Comparison of ENCODE assay signal across 26 cellular contexts in the genomic region with DNA sequence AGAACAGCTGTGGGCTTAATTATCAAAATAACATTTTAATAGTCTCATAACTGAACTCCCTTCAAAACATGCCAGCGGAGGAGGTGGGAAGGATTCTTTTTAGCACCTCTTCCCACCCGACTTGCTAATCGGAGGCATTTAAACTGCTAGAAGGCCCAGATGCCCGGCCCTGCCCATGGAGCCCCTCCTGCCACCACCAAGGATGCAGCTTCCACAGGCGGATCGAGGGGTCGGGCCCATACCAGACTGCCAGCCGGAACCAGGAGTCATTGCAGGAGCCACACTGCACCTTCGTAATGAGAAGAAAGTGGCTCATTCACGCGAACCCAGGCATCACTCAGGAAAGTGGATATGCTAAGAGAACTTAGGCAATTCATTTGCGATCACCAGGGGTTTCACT.
DNase-seq lines count a peak whose midpoint lies in the region; ATAC-seq, FAIRE-seq and TF ChIP-seq lines count a peak whose summit lies in the region.
"Had no signal": no experiment of that assay in that cellular context is flagged by ENCODE, and none has a peak within 500 bp of the region (broad histone marks: within the 10 kb centered on the region; RNA-seq: fewer than 3 reads in every experiment).

No MANE protein-coding gene starts in this region.

- 88% methylated on average over 12 of the region's 12 CpGs for WGBS in GM12878 (ENCODE audit: insufficient coverage, insufficient replicate concordance, low lambda C conversion rate, missing lambda C conversion rate)
- WGBS in stomach, 5 donors = 94 to 96% (median 95%) methylated on average over 11 to 12 of the region's 12 CpGs

- H3K27me3 Mint-ChIP-seq in natural killer cell treated with Interleukin-12 subunit alpha and Interleukin-12 subunit beta and Interleukin-15 and Interleukin-18, amount 100 ng/mL, for 72 hours = no peaks in the 10 kb centered on the region
- H3K27me3 Mint-ChIP-seq: activated CD4-positive, alpha-beta T cell treated with anti-CD3 and anti-CD28 coated beads, Interleukin-2, amount 10 ng/mL, durations not matched to agents 24 days and 14 days; progenitor cell of endocrine pancreas had no signal

- peak overlapping the region; percentile 13; the same call in 1 of the 2 replicates for H2AFZ ChIP-seq in GM12878 (ENCODE audit: control insufficient read depth, low read depth, low read length)
- H2AFZ ChIP-seq: neural progenitor cell, PC-9 had no signal

- H3K4me1 ChIP-seq in left ventricle myocardium inferior (peaks cover 17% of the 10 kb centered on the region), GM12878 (ENCODE audit: control insufficient read depth, insufficient read depth, low read length) (peaks cover 18% of the 10 kb centered on the region), stomach (peaks cover 0 to 6% (median 3%) of the 10 kb centered on the region in 4 donors)
- H3K4me1 ChIP-seq: A549, uterus had no signal

- TF ChIP-seq POLR2A in GM12878 (IDR thresholded peaks at IDR 0.05; ENCODE audit: low read depth, low read length) (no peak), stomach (IDR thresholded peaks at IDR 0.05) (no peak)

- no TSS peak for BruUV-seq in GM12878 (replicated peaks; lab: Mats Ljungman, UMichigan)

- H3K79me2 ChIP-seq in GM12878 (ENCODE audit: control insufficient read depth, insufficient read depth, low read length) = no peaks in the 10 kb centered on the region

- TF ChIP-seq RAD21 in GM12878 (IDR thresholded peaks at IDR 0.05; ENCODE audit: insufficient read depth, low read depth, low read length) = no peak

- ATAC-seq in left ventricle myocardium superior (no peak), GM12878 (no peak), omental fat pad (ENCODE audit: low FRiP score) (no peak)
- ATAC-seq in natural killer cell treated with Interleukin-12 subunit alpha and Interleukin-12 subunit beta and Interleukin-15 and Interleukin-18, amount 100 ng/mL, for 72 hours = no peak
- ATAC-seq: A549 had no signal

- H3K9ac ChIP-seq in GM12878 (ENCODE audit: control insufficient read depth, insufficient read depth, low read length) = no peak overlapping the region
- H3K9ac ChIP-seq: neural progenitor cell had no signal

- no peak for FAIRE-seq in GM12878 (lab: Jason Lieb, UNC)
- FAIRE-seq: A549, islet of Langerhans had no signal

- CTCF ChIA-PET in GM12878 (lab: Yijun Ruan, JAX) = interaction anchor here (0.7 kb wide), 1 partner anchor 9 kb away, joined by 3 read pairs; no protein-coding TSS in a partner anchor

- H3K27ac ChIP-seq in left ventricle myocardium inferior (replicated peaks) (peak overlapping the region; percentile 19), GM12878 (ENCODE audit: control insufficient read depth, insufficient read depth) (no peak overlapping the region; the same call in 1 of the 2 replicates), stomach (no peak overlapping the region)
- H3K27ac ChIP-seq: A549, neural progenitor cell, PC-9, thoracic aorta, uterus, WERI-Rb-1 had no signal

- TF ChIP-seq EP300 in GM12878 (IDR thresholded peaks at IDR 0.05; ENCODE audit: borderline replicate concordance in 1 of 2, control insufficient read depth in 1 of 2, low read depth in 2 of 2, low read length in 2 of 2) (no peak), stomach (IDR thresholded peaks at IDR 0.05) (no peak)

- no peak for DNase-seq in left ventricle myocardium inferior
- no peak for DNase-seq in left ventricle myocardium superior
- DNase-seq in GM12878 (ENCODE audit: low read depth, low spot score) = no peak
- no peak for DNase-seq in natural killer cell treated with Interleukin-12 subunit alpha and Interleukin-12 subunit beta and Interleukin-15 and Interleukin-18, amount 100 ng/mL, for 72 hours (ENCODE audit: low spot score)
- DNase-seq in stomach = no peak
- no peak for DNase-seq in omental fat pad (ENCODE audit: low spot score)
- no peak for DNase-seq in NCI-H146 treated with DMSO at 0.1 percent for 48 hours (lab: John Stamatoyannopoulos, UW; ENCODE audit: unreplicated experiment)
- no peak for DNase-seq in foreskin melanocyte
- DNase-seq: activated CD4-positive, alpha-beta T cell treated with anti-CD3 and anti-CD28 coated beads, Interleukin-2, amount 10 ng/mL, durations not matched to agents 24 days and 14 days; activated T-cell treated with anti-CD3 and anti-CD28 coated beads, Interleukin-2, amount 50 U/mL, for 48 hours; AML-193; DMS53; GDM1; NCI-H1105; NCI-H2081; NCI-H82; PC-9; stimulated activated CD4-positive, alpha-beta T cell treated with anti-CD3 and anti-CD28 coated beads, Interleukin-15, amount 100 ng/mL, for 24 hours; stimulated activated naive CD4-positive, alpha-beta T cell treated with Interleukin-2 at 50 U/mL for 16 hours; uterus; WERI-Rb-1 had no signal

- no peaks in the 10 kb centered on the region for H3K36me3 Mint-ChIP-seq in natural killer cell treated with Interleukin-12 subunit alpha and Interleukin-12 subunit beta and Interleukin-15 and Interleukin-18, amount 100 ng/mL, for 72 hours

- no peak overlapping the region for H3K4me3 Mint-ChIP-seq in natural killer cell treated with Interleukin-12 subunit alpha and Interleukin-12 subunit beta and Interleukin-15 and Interleukin-18, amount 100 ng/mL, for 72 hours
- H3K4me3 Mint-ChIP-seq: activated CD4-positive, alpha-beta T cell treated with anti-CD3 and anti-CD28 coated beads, Interleukin-2, amount 10 ng/mL, durations not matched to agents 24 days and 14 days; neural progenitor cell had no signal

- H3K4me3 ChIP-seq in left ventricle myocardium inferior = no peak overlapping the region
- H3K4me3 ChIP-seq in GM12878 = no peak overlapping the region
- H3K4me3 ChIP-seq in stomach = no peak overlapping the region
- H3K4me3 ChIP-seq: A549, neural progenitor cell, PC-9, thoracic aorta, uterus had no signal

- POLR2A ChIA-PET in GM12878 (lab: Charles Lee) = no interaction called here

- RAD21 ChIA-PET in GM12878 (lab: Charles Lee; ENCODE audit: unreplicated experiment) = no interaction called here

- peak overlapping the region; percentile 41 for H3K4me2 ChIP-seq in GM12878 (ENCODE audit: control insufficient read depth, insufficient read depth)
- H3K4me2 ChIP-seq: A549, neural progenitor cell, PC-9 had no signal

- in situ Hi-C loops in GM12878 (cut with MboI) = no loop called here

- no peaks in the 10 kb centered on the region for H3K9me3 Mint-ChIP-seq in natural killer cell treated with Interleukin-12 subunit alpha and Interleukin-12 subunit beta and Interleukin-15 and Interleukin-18, amount 100 ng/mL, for 72 hours
- H3K9me3 Mint-ChIP-seq: activated CD4-positive, alpha-beta T cell treated with anti-CD3 and anti-CD28 coated beads, Interleukin-2, amount 10 ng/mL, durations not matched to agents 24 days and 14 days had no signal

- H3K9me3 ChIP-seq in left ventricle myocardium inferior (replicated peaks) (no peaks in the 10 kb centered on the region), GM12878 (replicated peaks; ENCODE audit: control insufficient read depth, insufficient read depth, low read length) (no peaks in the 10 kb centered on the region), stomach (no peaks in the 10 kb centered on the region)
- H3K9me3 ChIP-seq: A549, thoracic aorta, uterus had no signal

- H3K36me3 ChIP-seq in left ventricle myocardium inferior = no peaks in the 10 kb centered on the region
- H3K36me3 ChIP-seq in GM12878 (ENCODE audit: control insufficient read depth in 2 of 2, insufficient read depth in 2 of 2, low read length in 1 of 2) = no peaks in the 10 kb centered on the region
- H3K36me3 ChIP-seq in stomach = no peaks in the 10 kb centered on the region
- H3K36me3 ChIP-seq: neural progenitor cell, thoracic aorta, uterus, WERI-Rb-1 had no signal

- peaks cover 0 to 7% of the 10 kb centered on the region in 2 donors for H3K4me1 Mint-ChIP-seq in natural killer cell treated with Interleukin-12 subunit alpha and Interleukin-12 subunit beta and Interleukin-15 and Interleukin-18, amount 100 ng/mL, for 72 hours (ENCODE audit: low read depth in 2 of 2)
- H3K4me1 Mint-ChIP-seq: activated CD4-positive, alpha-beta T cell treated with anti-CD3 and anti-CD28 coated beads, Interleukin-2, amount 10 ng/mL, durations not matched to agents 24 days and 14 days had no signal

- H3K27me3 ChIP-seq in left ventricle myocardium inferior (ENCODE audit: low read depth) (no peaks in the 10 kb centered on the region), GM12878 (replicated peaks in 1 of 2; ENCODE audit: control insufficient read depth in 2 of 2, insufficient read depth in 2 of 2, low read length in 1 of 2) (no peaks in the 10 kb centered on the region), stomach (no peaks in the 10 kb centered on the region)
- H3K27me3 ChIP-seq: neural progenitor cell, uterus had no signal

- H4K20me1 ChIP-seq in GM12878 (ENCODE audit: control insufficient read depth, insufficient read depth) = no peaks in the 10 kb centered on the region

- intact Hi-C loops in left ventricle myocardium inferior (cut with micrococcal nuclease) = no loop called here
- intact Hi-C loops in left ventricle myocardium superior (cut with micrococcal nuclease) = no loop called here
- intact Hi-C loops in GM12878 (cut with micrococcal nuclease; ENCODE audit: unreplicated experiment) = no loop called here
- intact Hi-C loops in stomach (cut with DNase I; ENCODE audit: low total_unique reads) = no loop called here

- TF ChIP-seq CTCF in left ventricle myocardium inferior (IDR thresholded peaks at IDR 0.05; ENCODE audit: borderline replicate concordance) (no peak), GM12878 (IDR thresholded peaks at IDR 0.05 in 2 of 3, conservative IDR thresholded peaks at IDR 0.05 in 1 of 3; ENCODE audit: control insufficient read depth in 2 of 3, extremely low read depth in 1 of 3, insufficient read depth in 1 of 3, low read depth in 3 of 3, low read length in 3 of 3) (no peak), stomach (IDR thresholded peaks at IDR 0.05) (no peak), omental fat pad (IDR thresholded peaks at IDR 0.05) (no peak)

- SMC1A ChIA-PET in GM12878 (lab: Charles Lee; ENCODE audit: uncharacterized antibody, unreplicated experiment) = no interaction called here

- H3K27ac Mint-ChIP-seq in natural killer cell treated with Interleukin-12 subunit alpha and Interleukin-12 subunit beta and Interleukin-15 and Interleukin-18, amount 100 ng/mL, for 72 hours = peak overlapping the region; percentile 37 to 40
- H3K27ac Mint-ChIP-seq: activated CD4-positive, alpha-beta T cell treated with anti-CD3 and anti-CD28 coated beads, Interleukin-2, amount 10 ng/mL, durations not matched to agents 24 days and 14 days; neural progenitor cell; progenitor cell of endocrine pancreas had no signal

TF ChIP-seq in GM12878, 131 proteins besides CTCF, POLR2A, EP300 and RAD21:
- TF ChIP-seq RFX5 (IDR thresholded peaks at IDR 0.05; ENCODE audit: low read depth, low read length) = no peak
